ENCODE assay signal across 16 cellular contexts in genomic region chr5:131096774-131097695, GRCh38.
"Had no signal": no experiment of that assay in that cellular context is flagged by ENCODE, and none has a peak within 500 bp of the region (broad histone marks: within the 10 kb centered on the region; RNA-seq: fewer than 3 reads in every experiment).

No MANE protein-coding gene starts in this region.

- H3K36me3 ChIP-seq: breast epithelium, esophagus muscularis mucosa, gastroesophageal sphincter, left ventricle myocardium inferior, sigmoid colon, tibial artery, uterus, WERI-Rb-1 had no signal

- H3K4me3 ChIP-seq: breast epithelium, dorsolateral prefrontal cortex, esophagus muscularis mucosa, gastroesophageal sphincter, left ventricle myocardium inferior, psoas muscle, sigmoid colon, tibial artery, uterus had no signal

- H3K27me3 ChIP-seq: breast epithelium, dorsolateral prefrontal cortex, esophagus muscularis mucosa, gastroesophageal sphincter, sigmoid colon, tibial artery, uterus had no signal

- H3K4me3 Mint-ChIP-seq: activated naive CD4-positive, alpha-beta T cell treated with anti-CD3 and anti-CD28 coated beads for 36 hours; nephron progenitor cell had no signal

- H3K27ac Mint-ChIP-seq: activated naive CD4-positive, alpha-beta T cell treated with anti-CD3 and anti-CD28 coated beads for 36 hours; nephron progenitor cell had no signal

- ATAC-seq: gastroesophageal sphincter, psoas muscle had no signal

- H3K27ac ChIP-seq: breast epithelium, dorsolateral prefrontal cortex, esophagus muscularis mucosa, gastroesophageal sphincter, left ventricle myocardium inferior, psoas muscle, sigmoid colon, tibial artery, uterus, WERI-Rb-1 had no signal

- H3K9me3 ChIP-seq: breast epithelium, sigmoid colon, uterus had no signal

- H3K4me1 ChIP-seq: breast epithelium, esophagus muscularis mucosa, gastroesophageal sphincter, left ventricle myocardium inferior, psoas muscle, sigmoid colon, tibial artery, uterus had no signal

- H3K4me1 Mint-ChIP-seq: nephron progenitor cell had no signal

- DNase-seq: activated CD4-positive, alpha-beta T cell treated with anti-CD3 and anti-CD28 coated beads for 48 hours; activated naive CD4-positive, alpha-beta T cell treated with anti-CD3 and anti-CD28 coated beads for 36 hours; anterior cingulate cortex; dorsolateral prefrontal cortex; left ventricle myocardium inferior; mesenchymal stem cell; nephron progenitor cell; psoas muscle; sigmoid colon; stimulated activated CD4-positive, alpha-beta T cell treated with anti-CD3 and anti-CD28 coated beads, Interleukin-4, amount 100 ng/mL, for 1 hour; tibial artery; uterus; WERI-Rb-1 had no signal
